1 cellular context compared by ENCODE assay signal in the genomic region with DNA sequence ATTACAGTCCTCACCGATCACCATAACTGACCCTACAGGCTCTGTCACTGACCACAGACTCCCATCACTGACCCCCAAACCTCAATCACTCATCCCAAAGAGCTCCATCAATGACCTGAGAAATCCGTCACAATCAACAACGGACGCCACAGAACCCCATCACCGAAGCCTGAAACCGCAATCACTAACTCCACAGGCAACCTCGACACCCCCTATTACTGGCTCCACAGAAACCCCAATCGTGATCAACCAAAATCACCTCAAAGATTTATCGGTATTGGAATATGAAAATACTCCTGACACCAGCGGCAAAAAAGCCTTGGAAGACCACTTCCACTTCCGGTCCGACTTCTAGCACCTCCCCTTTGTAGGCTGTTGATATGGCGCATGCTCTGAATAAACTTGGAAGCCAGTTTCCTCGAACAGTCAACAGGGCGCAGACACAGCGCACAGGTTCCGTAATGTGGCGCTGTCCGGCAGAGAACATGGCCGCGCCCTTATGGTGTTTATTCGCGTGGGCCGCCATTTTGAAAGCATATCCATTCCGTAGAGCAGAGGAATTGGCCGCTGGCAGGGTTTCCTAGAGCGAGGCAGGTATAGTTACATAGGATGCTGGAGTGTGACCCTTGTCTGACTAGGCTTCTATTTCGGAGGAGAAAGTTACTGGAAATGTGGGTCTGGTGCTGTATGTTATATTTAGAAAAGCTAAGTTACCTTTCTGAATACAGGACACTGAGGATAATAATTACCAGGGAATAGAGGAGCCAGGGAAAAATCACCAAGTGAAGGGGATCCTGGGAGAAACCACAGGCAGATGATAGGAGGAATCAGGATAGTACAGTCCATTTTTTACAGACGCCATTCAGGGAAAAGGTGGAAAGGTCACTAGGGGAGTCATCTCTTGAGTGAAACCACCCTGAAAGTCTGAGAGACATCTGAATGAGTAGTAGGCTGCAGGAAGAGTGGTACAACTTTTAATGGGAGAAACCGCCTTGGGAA.
TF ChIP-seq lines count a peak whose summit lies in the region.

A gene (minus strand): TSS at position 328 of the 999 bp plus-strand sequence. CDS start 2,785 bp downstream, outside the sequence.

TF ChIP-seq in HepG2, 621 proteins besides CTCF, POLR2A, EP300 and RAD21 (continued from another document and continues in another):
- TF ChIP-seq, protein P1, sequence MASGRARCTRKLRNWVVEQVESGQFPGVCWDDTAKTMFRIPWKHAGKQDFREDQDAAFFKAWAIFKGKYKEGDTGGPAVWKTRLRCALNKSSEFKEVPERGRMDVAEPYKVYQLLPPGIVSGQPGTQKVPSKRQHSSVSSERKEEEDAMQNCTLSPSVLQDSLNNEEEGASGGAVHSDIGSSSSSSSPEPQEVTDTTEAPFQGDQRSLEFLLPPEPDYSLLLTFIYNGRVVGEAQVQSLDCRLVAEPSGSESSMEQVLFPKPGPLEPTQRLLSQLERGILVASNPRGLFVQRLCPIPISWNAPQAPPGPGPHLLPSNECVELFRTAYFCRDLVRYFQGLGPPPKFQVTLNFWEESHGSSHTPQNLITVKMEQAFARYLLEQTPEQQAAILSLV (CRISPR knock-in tag; IDR thresholded peaks at IDR 0.05; ENCODE audit: borderline replicate concordance), result no peak
- no peak for TF ChIP-seq ZNF225 (CRISPR knock-in tag; IDR thresholded peaks at IDR 0.05)
- TF ChIP-seq, protein P2, sequence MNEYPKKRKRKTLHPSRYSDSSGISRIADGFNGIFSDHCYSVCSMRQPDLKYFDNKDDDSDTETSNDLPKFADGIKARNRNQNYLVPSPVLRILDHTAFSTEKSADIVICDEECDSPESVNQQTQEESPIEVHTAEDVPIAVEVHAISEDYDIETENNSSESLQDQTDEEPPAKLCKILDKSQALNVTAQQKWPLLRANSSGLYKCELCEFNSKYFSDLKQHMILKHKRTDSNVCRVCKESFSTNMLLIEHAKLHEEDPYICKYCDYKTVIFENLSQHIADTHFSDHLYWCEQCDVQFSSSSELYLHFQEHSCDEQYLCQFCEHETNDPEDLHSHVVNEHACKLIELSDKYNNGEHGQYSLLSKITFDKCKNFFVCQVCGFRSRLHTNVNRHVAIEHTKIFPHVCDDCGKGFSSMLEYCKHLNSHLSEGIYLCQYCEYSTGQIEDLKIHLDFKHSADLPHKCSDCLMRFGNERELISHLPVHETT (CRISPR knock-in tag; conservative IDR thresholded peaks at IDR 0.05), result no peak
- no peak for TF ChIP-seq ZNF552 (CRISPR knock-in tag; IDR thresholded peaks at IDR 0.05; ENCODE audit: borderline replicate concordance)
- TF ChIP-seq, protein P3, sequence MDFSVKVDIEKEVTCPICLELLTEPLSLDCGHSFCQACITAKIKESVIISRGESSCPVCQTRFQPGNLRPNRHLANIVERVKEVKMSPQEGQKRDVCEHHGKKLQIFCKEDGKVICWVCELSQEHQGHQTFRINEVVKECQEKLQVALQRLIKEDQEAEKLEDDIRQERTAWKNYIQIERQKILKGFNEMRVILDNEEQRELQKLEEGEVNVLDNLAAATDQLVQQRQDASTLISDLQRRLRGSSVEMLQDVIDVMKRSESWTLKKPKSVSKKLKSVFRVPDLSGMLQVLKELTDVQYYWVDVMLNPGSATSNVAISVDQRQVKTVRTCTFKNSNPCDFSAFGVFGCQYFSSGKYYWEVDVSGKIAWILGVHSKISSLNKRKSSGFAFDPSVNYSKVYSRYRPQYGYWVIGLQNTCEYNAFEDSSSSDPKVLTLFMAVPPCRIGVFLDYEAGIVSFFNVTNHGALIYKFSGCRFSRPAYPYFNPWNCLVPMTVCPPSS (IDR thresholded peaks at IDR 0.05), result no peak
- TF ChIP-seq ZSCAN30 (CRISPR knock-in tag; IDR thresholded peaks at IDR 0.05), result 0 out of 2 replicates have a peak, but pooled peaks have one; percentile 48
- TF ChIP-seq MXD4 (CRISPR knock-in tag; IDR thresholded peaks at IDR 0.05), result 0 out of 2 replicates have a peak, but pooled peaks have one; percentile 39
- TF ChIP-seq, protein P4, sequence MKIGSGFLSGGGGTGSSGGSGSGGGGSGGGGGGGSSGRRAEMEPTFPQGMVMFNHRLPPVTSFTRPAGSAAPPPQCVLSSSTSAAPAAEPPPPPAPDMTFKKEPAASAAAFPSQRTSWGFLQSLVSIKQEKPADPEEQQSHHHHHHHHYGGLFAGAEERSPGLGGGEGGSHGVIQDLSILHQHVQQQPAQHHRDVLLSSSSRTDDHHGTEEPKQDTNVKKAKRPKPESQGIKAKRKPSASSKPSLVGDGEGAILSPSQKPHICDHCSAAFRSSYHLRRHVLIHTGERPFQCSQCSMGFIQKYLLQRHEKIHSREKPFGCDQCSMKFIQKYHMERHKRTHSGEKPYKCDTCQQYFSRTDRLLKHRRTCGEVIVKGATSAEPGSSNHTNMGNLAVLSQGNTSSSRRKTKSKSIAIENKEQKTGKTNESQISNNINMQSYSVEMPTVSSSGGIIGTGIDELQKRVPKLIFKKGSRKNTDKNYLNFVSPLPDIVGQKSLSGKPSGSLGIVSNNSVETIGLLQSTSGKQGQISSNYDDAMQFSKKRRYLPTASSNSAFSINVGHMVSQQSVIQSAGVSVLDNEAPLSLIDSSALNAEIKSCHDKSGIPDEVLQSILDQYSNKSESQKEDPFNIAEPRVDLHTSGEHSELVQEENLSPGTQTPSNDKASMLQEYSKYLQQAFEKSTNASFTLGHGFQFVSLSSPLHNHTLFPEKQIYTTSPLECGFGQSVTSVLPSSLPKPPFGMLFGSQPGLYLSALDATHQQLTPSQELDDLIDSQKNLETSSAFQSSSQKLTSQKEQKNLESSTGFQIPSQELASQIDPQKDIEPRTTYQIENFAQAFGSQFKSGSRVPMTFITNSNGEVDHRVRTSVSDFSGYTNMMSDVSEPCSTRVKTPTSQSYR (CRISPR knock-in tag; IDR thresholded peaks at IDR 0.05; ENCODE audit: borderline replicate concordance), result no peak
- TF ChIP-seq, protein P5, sequence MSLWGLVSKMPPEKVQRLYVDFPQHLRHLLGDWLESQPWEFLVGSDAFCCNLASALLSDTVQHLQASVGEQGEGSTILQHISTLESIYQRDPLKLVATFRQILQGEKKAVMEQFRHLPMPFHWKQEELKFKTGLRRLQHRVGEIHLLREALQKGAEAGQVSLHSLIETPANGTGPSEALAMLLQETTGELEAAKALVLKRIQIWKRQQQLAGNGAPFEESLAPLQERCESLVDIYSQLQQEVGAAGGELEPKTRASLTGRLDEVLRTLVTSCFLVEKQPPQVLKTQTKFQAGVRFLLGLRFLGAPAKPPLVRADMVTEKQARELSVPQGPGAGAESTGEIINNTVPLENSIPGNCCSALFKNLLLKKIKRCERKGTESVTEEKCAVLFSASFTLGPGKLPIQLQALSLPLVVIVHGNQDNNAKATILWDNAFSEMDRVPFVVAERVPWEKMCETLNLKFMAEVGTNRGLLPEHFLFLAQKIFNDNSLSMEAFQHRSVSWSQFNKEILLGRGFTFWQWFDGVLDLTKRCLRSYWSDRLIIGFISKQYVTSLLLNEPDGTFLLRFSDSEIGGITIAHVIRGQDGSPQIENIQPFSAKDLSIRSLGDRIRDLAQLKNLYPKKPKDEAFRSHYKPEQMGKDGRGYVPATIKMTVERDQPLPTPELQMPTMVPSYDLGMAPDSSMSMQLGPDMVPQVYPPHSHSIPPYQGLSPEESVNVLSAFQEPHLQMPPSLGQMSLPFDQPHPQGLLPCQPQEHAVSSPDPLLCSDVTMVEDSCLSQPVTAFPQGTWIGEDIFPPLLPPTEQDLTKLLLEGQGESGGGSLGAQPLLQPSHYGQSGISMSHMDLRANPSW (CRISPR knock-in tag; IDR thresholded peaks at IDR 0.05; ENCODE audit: borderline replicate concordance), result no peak
- no peak for TF ChIP-seq ZFP36L1 (CRISPR knock-in tag; IDR thresholded peaks at IDR 0.05)
- TF ChIP-seq ZNF605 (CRISPR knock-in tag; IDR thresholded peaks at IDR 0.05), result peak; percentile 79; the same call in 1 of the 2 replicates
- TF ChIP-seq, protein P6, sequence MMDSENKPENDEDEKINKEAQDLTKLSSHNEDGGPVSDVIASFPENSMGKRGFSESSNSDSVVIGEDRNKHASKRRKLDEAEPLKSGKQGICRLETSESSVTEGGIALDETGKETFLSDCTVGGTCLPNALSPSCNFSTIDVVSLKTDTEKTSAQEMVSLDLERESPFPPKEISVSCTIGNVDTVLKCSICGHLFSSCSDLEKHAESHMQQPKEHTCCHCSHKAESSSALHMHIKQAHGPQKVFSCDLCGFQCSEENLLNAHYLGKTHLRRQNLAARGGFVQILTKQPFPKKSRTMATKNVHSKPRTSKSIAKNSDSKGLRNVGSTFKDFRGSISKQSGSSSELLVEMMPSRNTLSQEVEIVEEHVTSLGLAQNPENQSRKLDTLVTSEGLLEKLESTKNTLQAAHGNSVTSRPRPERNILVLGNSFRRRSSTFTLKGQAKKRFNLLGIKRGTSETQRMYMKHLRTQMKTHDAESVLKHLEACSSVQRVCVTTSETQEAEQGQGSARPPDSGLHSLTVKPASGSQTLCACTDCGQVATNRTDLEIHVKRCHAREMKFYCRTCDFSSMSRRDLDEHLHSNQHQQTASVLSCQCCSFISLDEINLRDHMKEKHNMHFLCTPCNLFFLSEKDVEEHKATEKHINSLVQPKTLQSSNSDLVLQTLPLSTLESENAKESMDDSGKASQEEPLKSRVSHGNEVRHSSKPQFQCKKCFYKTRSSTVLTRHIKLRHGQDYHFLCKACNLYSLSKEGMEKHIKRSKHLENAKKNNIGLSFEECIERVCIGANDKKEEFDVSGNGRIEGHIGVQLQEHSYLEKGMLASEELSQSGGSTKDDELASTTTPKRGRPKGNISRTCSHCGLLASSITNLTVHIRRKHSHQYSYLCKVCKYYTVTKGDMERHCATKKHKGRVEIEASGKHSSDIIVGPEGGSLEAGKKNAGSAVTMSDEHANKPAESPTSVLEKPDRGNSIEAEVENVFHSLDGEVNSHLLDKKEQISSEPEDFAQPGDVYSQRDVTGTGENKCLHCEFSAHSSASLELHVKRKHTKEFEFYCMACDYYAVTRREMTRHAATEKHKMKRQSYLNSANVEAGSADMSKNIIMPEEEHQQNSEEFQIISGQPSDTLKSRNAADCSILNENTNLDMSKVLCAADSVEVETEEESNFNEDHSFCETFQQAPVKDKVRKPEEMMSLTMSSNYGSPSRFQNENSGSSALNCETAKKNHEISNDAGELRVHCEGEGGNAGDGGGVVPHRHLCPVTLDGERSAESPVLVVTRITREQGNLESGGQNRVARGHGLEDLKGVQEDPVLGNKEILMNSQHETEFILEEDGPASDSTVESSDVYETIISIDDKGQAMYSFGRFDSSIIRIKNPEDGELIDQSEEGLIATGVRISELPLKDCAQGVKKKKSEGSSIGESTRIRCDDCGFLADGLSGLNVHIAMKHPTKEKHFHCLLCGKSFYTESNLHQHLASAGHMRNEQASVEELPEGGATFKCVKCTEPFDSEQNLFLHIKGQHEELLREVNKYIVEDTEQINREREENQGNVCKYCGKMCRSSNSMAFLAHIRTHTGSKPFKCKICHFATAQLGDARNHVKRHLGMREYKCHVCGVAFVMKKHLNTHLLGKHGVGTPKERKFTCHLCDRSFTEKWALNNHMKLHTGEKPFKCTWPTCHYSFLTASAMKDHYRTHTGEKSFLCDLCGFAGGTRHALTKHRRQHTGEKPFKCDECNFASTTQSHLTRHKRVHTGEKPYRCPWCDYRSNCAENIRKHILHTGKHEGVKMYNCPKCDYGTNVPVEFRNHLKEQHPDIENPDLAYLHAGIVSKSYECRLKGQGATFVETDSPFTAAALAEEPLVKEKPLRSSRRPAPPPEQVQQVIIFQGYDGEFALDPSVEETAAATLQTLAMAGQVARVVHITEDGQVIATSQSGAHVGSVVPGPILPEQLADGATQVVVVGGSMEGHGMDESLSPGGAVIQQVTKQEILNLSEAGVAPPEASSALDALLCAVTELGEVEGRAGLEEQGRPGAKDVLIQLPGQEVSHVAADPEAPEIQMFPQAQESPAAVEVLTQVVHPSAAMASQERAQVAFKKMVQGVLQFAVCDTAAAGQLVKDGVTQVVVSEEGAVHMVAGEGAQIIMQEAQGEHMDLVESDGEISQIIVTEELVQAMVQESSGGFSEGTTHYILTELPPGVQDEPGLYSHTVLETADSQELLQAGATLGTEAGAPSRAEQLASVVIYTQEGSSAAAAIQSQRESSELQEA (CRISPR knock-in tag; IDR thresholded peaks at IDR 0.05; ENCODE audit: not compliant biosample characterization), result no peak
- TF ChIP-seq, protein P7, sequence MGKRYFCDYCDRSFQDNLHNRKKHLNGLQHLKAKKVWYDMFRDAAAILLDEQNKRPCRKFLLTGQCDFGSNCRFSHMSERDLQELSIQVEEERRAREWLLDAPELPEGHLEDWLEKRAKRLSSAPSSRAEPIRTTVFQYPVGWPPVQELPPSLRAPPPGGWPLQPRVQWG (CRISPR knock-in tag; IDR thresholded peaks at IDR 0.05; ENCODE audit: borderline replicate concordance, low read depth), result no peak
- no peak for TF ChIP-seq ZNF883 (CRISPR knock-in tag; IDR thresholded peaks at IDR 0.05; ENCODE audit: not compliant biosample characterization)
- TF ChIP-seq, protein P8, sequence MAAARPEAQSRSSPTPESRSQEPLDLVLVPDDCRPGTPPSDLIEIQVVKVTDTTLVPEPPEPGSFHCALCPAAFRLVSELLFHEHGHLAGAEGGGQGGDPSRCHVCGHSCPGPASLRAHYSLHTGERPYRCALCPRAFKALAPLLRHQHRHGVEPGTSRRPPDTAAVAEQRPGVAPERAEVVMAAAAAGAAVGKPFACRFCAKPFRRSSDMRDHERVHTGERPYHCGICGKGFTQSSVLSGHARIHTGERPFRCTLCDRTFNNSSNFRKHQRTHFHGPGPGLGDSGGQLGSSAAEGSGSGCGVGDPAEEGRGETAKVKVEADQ (CRISPR knock-in tag; IDR thresholded peaks at IDR 0.05; ENCODE audit: borderline replicate concordance), result no peak
- TF ChIP-seq, protein P9, sequence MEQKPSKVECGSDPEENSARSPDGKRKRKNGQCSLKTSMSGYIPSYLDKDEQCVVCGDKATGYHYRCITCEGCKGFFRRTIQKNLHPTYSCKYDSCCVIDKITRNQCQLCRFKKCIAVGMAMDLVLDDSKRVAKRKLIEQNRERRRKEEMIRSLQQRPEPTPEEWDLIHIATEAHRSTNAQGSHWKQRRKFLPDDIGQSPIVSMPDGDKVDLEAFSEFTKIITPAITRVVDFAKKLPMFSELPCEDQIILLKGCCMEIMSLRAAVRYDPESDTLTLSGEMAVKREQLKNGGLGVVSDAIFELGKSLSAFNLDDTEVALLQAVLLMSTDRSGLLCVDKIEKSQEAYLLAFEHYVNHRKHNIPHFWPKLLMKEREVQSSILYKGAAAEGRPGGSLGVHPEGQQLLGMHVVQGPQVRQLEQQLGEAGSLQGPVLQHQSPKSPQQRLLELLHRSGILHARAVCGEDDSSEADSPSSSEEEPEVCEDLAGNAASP (CRISPR knock-in tag; IDR thresholded peaks at IDR 0.05; ENCODE audit: borderline replicate concordance), result peak; percentile 54; the same call in 1 of the 2 replicates
- TF ChIP-seq ZNF839 (CRISPR knock-in tag; IDR thresholded peaks at IDR 0.05; ENCODE audit: borderline replicate concordance), result no peak
- TF ChIP-seq ZNF331 (CRISPR knock-in tag; IDR thresholded peaks at IDR 0.05), result peak; percentile 10; the same call in 1 of the 2 replicates
- TF ChIP-seq, protein P10, sequence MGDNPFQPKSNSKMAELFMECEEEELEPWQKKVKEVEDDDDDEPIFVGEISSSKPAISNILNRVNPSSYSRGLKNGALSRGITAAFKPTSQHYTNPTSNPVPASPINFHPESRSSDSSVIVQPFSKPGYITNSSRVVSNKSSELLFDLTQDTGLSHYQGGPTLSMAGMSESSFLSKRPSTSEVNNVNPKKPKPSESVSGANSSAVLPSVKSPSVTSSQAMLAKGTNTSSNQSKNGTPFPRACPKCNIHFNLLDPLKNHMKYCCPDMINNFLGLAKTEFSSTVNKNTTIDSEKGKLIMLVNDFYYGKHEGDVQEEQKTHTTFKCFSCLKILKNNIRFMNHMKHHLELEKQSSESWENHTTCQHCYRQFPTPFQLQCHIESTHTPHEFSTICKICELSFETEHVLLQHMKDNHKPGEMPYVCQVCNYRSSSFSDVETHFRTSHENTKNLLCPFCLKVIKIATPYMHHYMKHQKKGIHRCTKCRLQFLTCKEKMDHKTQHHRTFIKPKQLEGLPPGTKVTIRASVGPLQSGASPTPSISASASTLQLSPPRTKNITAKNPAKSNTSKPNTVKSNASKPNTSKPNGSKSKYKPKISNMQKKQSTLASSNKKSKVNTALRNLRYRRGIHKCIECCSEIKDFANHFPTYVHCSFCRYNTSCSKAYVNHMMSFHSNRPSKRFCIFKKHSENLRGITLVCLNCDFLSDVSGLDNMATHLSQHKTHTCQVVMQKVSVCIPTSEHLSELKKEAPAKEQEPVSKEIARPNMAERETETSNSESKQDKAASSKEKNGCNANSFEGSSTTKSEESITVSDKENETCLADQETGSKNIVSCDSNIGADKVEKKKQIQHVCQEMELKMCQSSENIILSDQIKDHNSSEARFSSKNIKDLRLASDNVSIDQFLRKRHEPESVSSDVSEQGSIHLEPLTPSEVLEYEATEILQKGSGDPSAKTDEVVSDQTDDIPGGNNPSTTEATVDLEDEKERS (CRISPR knock-in tag; IDR thresholded peaks at IDR 0.05), result no peak
